ENCODE assay signal across 8 cellular contexts in the genomic region with DNA sequence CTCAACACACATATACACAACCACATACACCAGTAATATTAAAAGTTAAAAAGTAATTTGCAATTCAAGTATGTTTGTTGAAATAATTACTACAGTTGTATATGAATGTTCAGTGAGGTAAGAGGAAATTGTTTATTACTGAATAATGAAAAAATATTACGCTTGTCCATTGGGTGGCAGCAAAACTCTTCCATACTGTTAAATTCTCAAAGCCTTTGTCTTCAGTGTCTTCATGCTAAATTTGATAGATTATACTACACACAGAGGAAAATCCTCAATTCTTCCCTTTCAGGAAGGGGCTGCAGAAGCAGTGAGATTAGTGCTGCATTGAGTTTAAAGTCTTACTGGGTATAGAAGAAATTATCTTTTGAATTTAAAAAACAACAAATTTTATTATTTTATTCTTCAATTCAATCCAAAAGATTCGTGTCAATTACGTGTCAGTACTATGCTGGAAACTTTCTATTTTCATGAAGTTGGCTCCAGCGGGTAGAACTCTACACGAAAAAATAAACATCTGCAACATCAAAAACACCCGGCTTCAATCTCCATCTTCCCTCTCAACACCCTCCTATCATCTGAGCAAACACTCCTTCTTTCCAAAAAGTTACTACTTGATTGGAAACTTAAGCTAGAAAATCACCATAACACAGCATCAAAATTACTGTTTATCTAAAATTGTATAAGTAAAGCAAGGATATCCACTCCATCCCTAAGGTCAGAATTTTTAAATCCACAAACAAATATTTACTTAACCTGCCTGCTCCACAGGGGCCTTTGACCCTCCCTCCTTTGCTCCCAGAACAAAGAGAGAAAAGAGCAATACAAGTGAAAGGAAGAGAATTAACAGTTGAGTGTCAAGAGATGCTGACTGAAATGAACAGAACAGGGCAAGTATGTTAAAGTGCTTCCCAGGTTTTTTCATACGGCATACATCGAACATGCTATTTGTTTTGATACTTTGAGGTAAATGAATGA. TPM values are rescaled to one million over a fixed set of nuclear protein-coding genes. Genes with fewer than 3 reads are reported as not detected.
DNase-seq lines count a peak whose midpoint lies in the region; ATAC-seq, FAIRE-seq and TF ChIP-seq lines count a peak whose summit lies in the region.

No MANE protein-coding gene starts in this region.

- H3K36me3 ChIP-seq in gastrocnemius medialis: no peaks in the 10 kb centered on the region

- H3K27me3 ChIP-seq in gastrocnemius medialis: no peaks in the 10 kb centered on the region

- in situ Hi-C loops in gastrocnemius medialis (cut with MboI; ENCODE audit: low sequenced_read_pairs in 4 of 4): loop anchor here in 3 of 4 donors (10.0 to 25.0 kb wide), 2 partner anchors 421 to 639 kb away; no protein-coding TSS in a partner anchor

- peak; percentile 61 for ATAC-seq in GM19351 (IDR thresholded peaks at IDR 0.05; ENCODE audit: unreplicated experiment)
- peak in 1 of 2 donors; percentile 46 for ATAC-seq in gastrocnemius medialis
- ATAC-seq in GM19463 (IDR thresholded peaks at IDR 0.05; ENCODE audit: unreplicated experiment): no peak

- FAIRE-seq in D721Med (lab: Jason Lieb, UNC): no peak

- intact Hi-C loops in gastrocnemius medialis (cut with DNase I; ENCODE audit: low total_unique reads): loop anchor here (2.0 to 10.0 kb wide), 3 partner anchors 63 to 634 kb away; no protein-coding TSS in a partner anchor

- peak; percentile 61 for TF ChIP-seq CTCF in D721Med (IDR thresholded peaks at IDR 0.05; ENCODE audit: insufficient read depth, missing control alignments)
- peak; percentile 75 for TF ChIP-seq CTCF in VCaP (conservative IDR thresholded peaks at IDR 0.05)
- TF ChIP-seq CTCF in gastrocnemius medialis (IDR thresholded peaks at IDR 0.05 in 4 of 5, conservative IDR thresholded peaks at IDR 0.05 in 1 of 5): peak in 4 of 5 experiments; percentile 20 to 53 (median 42)

- TF ChIP-seq POLR2A in gastrocnemius medialis (IDR thresholded peaks at IDR 0.05): no peak

- H3K9me3 ChIP-seq in gastrocnemius medialis: no peaks in the 10 kb centered on the region

- no peaks in the 10 kb centered on the region for H3K4me1 ChIP-seq in gastrocnemius medialis

- no peak for DNase-seq in D721Med (ENCODE audit: insufficient read length, low spot score)
- peak; percentile 10 for DNase-seq in NCI-H146 (lab: John Stamatoyannopoulos, UW)
- DNase-seq in globus pallidus (ENCODE audit: low spot score): peak; percentile 65
- DNase-seq in gastrocnemius medialis: no peak
- no peak for DNase-seq in stimulated activated CD4-positive, alpha-beta T cell treated with anti-CD3 and anti-CD28 coated beads, Interleukin-2, amount 100 ng/mL, for 24 hours

- no peak overlapping the region for H3K4me3 ChIP-seq in gastrocnemius medialis

- H3K27ac ChIP-seq in VCaP: no peak overlapping the region
- H3K27ac ChIP-seq in gastrocnemius medialis: no peak overlapping the region

RNA-seq across cellular contexts. Expression of gene TES, which starts 37.0 kb away (rescaled TPM):
- 1 to 10 TPM; 4.9 to 8.7 (median 6.2) TPM for total RNA-seq in gastrocnemius medialis

Comparison
In these comparisons a context has a peak if more than half of its experiments do, and no peak if none do; other contexts are left out.
1. DNase-seq: peak in NCI-H146 (single experiment) and globus pallidus (single experiment); none in D721Med (single experiment), gastrocnemius medialis (0 of 2) and stimulated activated CD4-positive, alpha-beta T cell treated with anti-CD3 and anti-CD28 coated beads, Interleukin-2, amount 100 ng/mL, for 24 hours (0 of 2).
2. Peak in every context shown above with its lines, with median percentiles within 50 percentile points of each other: CTCF ChIP-seq.